9 cellular contexts compared by ENCODE assay signal in the genomic region with DNA sequence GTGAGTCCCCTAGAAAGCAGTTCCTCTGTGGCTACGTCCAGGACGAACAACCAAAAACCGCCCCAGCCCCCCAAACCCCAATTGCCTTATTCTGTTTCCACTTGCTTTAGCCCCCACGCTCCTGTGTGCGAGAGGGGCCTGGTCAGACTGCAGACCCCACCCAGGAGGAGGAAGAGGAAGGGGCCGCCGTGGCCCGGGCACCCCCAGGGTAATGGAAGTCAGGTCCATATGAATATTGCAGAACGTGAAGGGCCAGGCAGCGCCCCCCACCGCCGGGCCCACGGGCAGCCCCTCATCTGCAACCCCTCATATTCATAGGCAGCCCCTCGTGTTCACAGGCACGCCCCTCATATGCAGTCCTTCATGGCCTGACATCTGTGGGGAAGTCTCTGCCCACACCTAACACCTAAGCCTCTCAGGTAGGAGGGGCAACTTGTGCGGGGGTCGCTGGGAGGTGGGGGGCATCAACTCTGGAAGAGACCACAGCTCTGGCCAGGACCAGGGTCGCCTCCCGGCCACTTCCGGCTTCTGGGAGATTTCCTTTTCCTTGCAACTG. TPM values are rescaled to one million over a fixed set of nuclear protein-coding genes. Genes with fewer than 3 reads are reported as not detected.
DNase-seq lines count a peak whose midpoint lies in the region; ATAC-seq and TF ChIP-seq lines count a peak whose summit lies in the region.
"Had no signal": no experiment of that assay in that cellular context is flagged by ENCODE, and none has a peak within 500 bp of the region (broad histone marks: within the 10 kb centered on the region; RNA-seq: fewer than 3 reads in every experiment).

No MANE protein-coding gene starts in this region.

- H3K4me3 ChIP-seq in mesodermal cell (ENCODE audit: extremely low read depth, insufficient read depth, low read length, poor library complexity, severe bottlenecking) (peak overlapping the region; percentile 51), vagina (peak overlapping the region; percentile 50 to 55)

- in situ Hi-C loops in G401 (cut with HindIII; ENCODE audit: low sequenced_read_pairs): no loop called here

- H3K36me3 Mint-ChIP-seq in stimulated activated naive CD8-positive, alpha-beta T cell treated with anti-CD3 and anti-CD28 coated beads, Interleukin-15, Interleukin-2, amounts not matched to agents 100 ng/mL and 50 ng/mL, for 24 hours (ENCODE audit: low read depth): peaks cover 4% of the 10 kb centered on the region
- no peaks in the 10 kb centered on the region for H3K36me3 Mint-ChIP-seq in central memory CD8-positive, alpha-beta T cell (ENCODE audit: insufficient read depth)

- H3K27ac ChIP-seq in mesodermal cell (ENCODE audit: low read depth, low read length, severe bottlenecking): no peak overlapping the region
- no peak overlapping the region for H3K27ac ChIP-seq in vagina

- TF ChIP-seq POLR2A in vagina (IDR thresholded peaks at IDR 0.05): no peak

- peaks cover 49% of the 10 kb centered on the region for H3K27me3 Mint-ChIP-seq in stimulated activated naive CD8-positive, alpha-beta T cell treated with anti-CD3 and anti-CD28 coated beads, Interleukin-15, Interleukin-2, amounts not matched to agents 100 ng/mL and 50 ng/mL, for 24 hours
- H3K27me3 Mint-ChIP-seq in central memory CD8-positive, alpha-beta T cell: peaks cover 64% of the 10 kb centered on the region

- H3K27me3 ChIP-seq in vagina: no peaks in the 10 kb centered on the region

- no peak for ATAC-seq in stimulated activated naive CD8-positive, alpha-beta T cell treated with anti-CD3 and anti-CD28 coated beads, Interleukin-15, Interleukin-2, amounts not matched to agents 100 U/mL and 50 U/mL, for 24 hours
- no peak for ATAC-seq in central memory CD8-positive, alpha-beta T cell (replicated peaks; ENCODE audit: extremely low read depth, poor library complexity, severe bottlenecking)
- no peak for ATAC-seq in GM21526 (IDR thresholded peaks at IDR 0.05; ENCODE audit: low FRiP score, unreplicated experiment)

- no peaks in the 10 kb centered on the region for H3K4me1 ChIP-seq in mesodermal cell (ENCODE audit: control insufficient read depth, insufficient read depth, low read length, poor library complexity, severe bottlenecking)
- peaks cover 20% of the 10 kb centered on the region for H3K4me1 ChIP-seq in vagina

- no peak for TF ChIP-seq CTCF in vagina (IDR thresholded peaks at IDR 0.05)

- H3K9me3 Mint-ChIP-seq in stimulated activated naive CD8-positive, alpha-beta T cell treated with anti-CD3 and anti-CD28 coated beads, Interleukin-15, Interleukin-2, amounts not matched to agents 100 ng/mL and 50 ng/mL, for 24 hours: peaks cover 5% of the 10 kb centered on the region
- peaks cover 11% of the 10 kb centered on the region for H3K9me3 Mint-ChIP-seq in central memory CD8-positive, alpha-beta T cell

- no peak for DNase-seq in stimulated activated naive CD8-positive, alpha-beta T cell treated with anti-CD3 and anti-CD28 coated beads, Interleukin-15, Interleukin-2, amounts not matched to agents 100 U/mL and 50 U/mL, for 24 hours
- DNase-seq in central memory CD8-positive, alpha-beta T cell (ENCODE audit: low spot score in 2 of 2): no peak
- no peak for DNase-seq in vagina (ENCODE audit: extremely low spot score in 2 of 2)
- no peak for DNase-seq in NK-92 treated with Interleukin-12 subunit alpha and Interleukin-12 subunit beta, amount 100 ng/mL, for 24 hours (lab: John Stamatoyannopoulos, UW)
- DNase-seq in G401 (ENCODE audit: low spot score): no peak
- DNase-seq: SHP77 treated with DMSO at 0.1 percent for 48 hours had no signal

- 42 to 44% methylated on average over 8 of the region's 20 CpGs for WGBS in mesodermal cell (ENCODE audit: insufficient coverage in 2 of 2), 2 experiments

- H3K4me3 Mint-ChIP-seq in stimulated activated naive CD8-positive, alpha-beta T cell treated with anti-CD3 and anti-CD28 coated beads, Interleukin-15, Interleukin-2, amounts not matched to agents 100 ng/mL and 50 ng/mL, for 24 hours: peak overlapping the region; percentile 20
- H3K4me3 Mint-ChIP-seq in central memory CD8-positive, alpha-beta T cell: peak overlapping the region; percentile 45

- no peaks in the 10 kb centered on the region for H3K4me1 Mint-ChIP-seq in stimulated activated naive CD8-positive, alpha-beta T cell treated with anti-CD3 and anti-CD28 coated beads, Interleukin-15, Interleukin-2, amounts not matched to agents 100 ng/mL and 50 ng/mL, for 24 hours (ENCODE audit: low read depth)
- H3K4me1 Mint-ChIP-seq in central memory CD8-positive, alpha-beta T cell: no peaks in the 10 kb centered on the region

- H3K36me3 ChIP-seq in mesodermal cell (ENCODE audit: control insufficient read depth, insufficient read depth, low read length) (no peaks in the 10 kb centered on the region), vagina (no peaks in the 10 kb centered on the region)

- no peak overlapping the region for H3K27ac Mint-ChIP-seq in stimulated activated naive CD8-positive, alpha-beta T cell treated with anti-CD3 and anti-CD28 coated beads, Interleukin-15, Interleukin-2, amounts not matched to agents 100 ng/mL and 50 ng/mL, for 24 hours
- H3K27ac Mint-ChIP-seq in central memory CD8-positive, alpha-beta T cell (ENCODE audit: low read depth): no peak overlapping the region

- H3K9me3 ChIP-seq in mesodermal cell (ENCODE audit: control insufficient read depth, low read length): no peaks in the 10 kb centered on the region
- H3K9me3 ChIP-seq in vagina: no peaks in the 10 kb centered on the region

- intact Hi-C loops in vagina (cut with DNase I): no loop called here

RNA-seq across cellular contexts. Expression of a gene that starts 37.7 kb away (rescaled TPM):
- polyA plus RNA-seq in mesodermal cell (2013, experiment 1 of 2): 7.3 TPM
- 7.8 TPM for polyA plus RNA-seq in mesodermal cell (2013, experiment 2 of 2)
- total RNA-seq in vagina: 0.74 TPM
- 4.5 and 10.1 TPM in 2 replicates for total RNA-seq in G401 (2014; rRNA removed; shearing (Covaris generic))
